11 cellular contexts compared by ENCODE assay signal in genomic region chr6:53282234-53282633, GRCh38.
A peak's percentile ranks its signal among the peaks of the same experiment; 100 is the strongest.
DNase-seq lines count a peak whose midpoint lies in the region; ATAC-seq and TF ChIP-seq lines count a peak whose summit lies in the region.
"Had no signal": no experiment of that assay in that cellular context is flagged by ENCODE, and none has a peak within 500 bp of the region (broad histone marks: within the 10 kb centered on the region; RNA-seq: fewer than 3 reads in every experiment).

No MANE protein-coding gene starts in this region.

- TF ChIP-seq CTCF in HFFc6 (IDR thresholded peaks at IDR 0.05) (no peak), activated B cell treated with CpG ODN at 0.5 μM for 24 hours (IDR thresholded peaks at IDR 0.05) (no peak), left lung (IDR thresholded peaks at IDR 0.05) (no peak)

- H3K9me3 Mint-ChIP-seq in HFFc6: no peaks in the 10 kb centered on the region
- no peaks in the 10 kb centered on the region for H3K9me3 Mint-ChIP-seq in activated B cell treated with CpG ODN at 0.5 μM for 24 hours
- H3K9me3 Mint-ChIP-seq: activated CD4-positive, alpha-beta T cell treated with anti-CD3 and anti-CD28 coated beads, Interleukin-2, amount 10 ng/mL, durations not matched to agents 24 days and 14 days had no signal

- H3K4me3 Mint-ChIP-seq in HFFc6: no peak overlapping the region
- no peak overlapping the region for H3K4me3 Mint-ChIP-seq in activated B cell treated with CpG ODN at 0.5 μM for 24 hours
- H3K4me3 Mint-ChIP-seq: activated CD4-positive, alpha-beta T cell treated with anti-CD3 and anti-CD28 coated beads, Interleukin-2, amount 10 ng/mL, durations not matched to agents 24 days and 14 days had no signal

- peaks cover 6 to 22% of the 10 kb centered on the region in 2 donors for H3K4me1 ChIP-seq in left lung

- H3K27ac Mint-ChIP-seq in HFFc6 (peak overlapping the region; percentile 72), activated B cell treated with CpG ODN at 0.5 μM for 24 hours (peak overlapping the region; percentile 80)
- H3K27ac Mint-ChIP-seq: activated CD4-positive, alpha-beta T cell treated with anti-CD3 and anti-CD28 coated beads, Interleukin-2, amount 10 ng/mL, durations not matched to agents 24 days and 14 days had no signal

- CTCF ChIA-PET in activated B cell treated with CpG ODN at 0.5 μM for 24 hours (lab: Charles Lee): interaction anchor here (1.1 to 1.5 kb wide), 2 partner anchors 13 to 110 kb away, joined by 3 to 4 read pairs; no protein-coding TSS in a partner anchor

- POLR2A ChIA-PET in activated B cell treated with CpG ODN at 0.5 μM for 24 hours (lab: Charles Lee): interaction anchor here (0.7 to 1.8 kb wide), 3 partner anchors 9 to 129 kb away, joined by 3 to 6 read pairs (median 3); no protein-coding TSS in a partner anchor

- intact Hi-C loops in activated B cell treated with CpG ODN at 0.5 μM for 24 hours (cut with micrococcal nuclease): no loop called here
- intact Hi-C loops in left lung (cut with DNase I): no loop called here

- peaks cover 0 to 23% of the 10 kb centered on the region in 2 donors for H3K36me3 ChIP-seq in left lung

- no peaks in the 10 kb centered on the region; the same call in 1 of the 2 replicates for H3K27me3 Mint-ChIP-seq in HFFc6 (ENCODE audit: insufficient read depth)
- H3K27me3 Mint-ChIP-seq in activated B cell treated with CpG ODN at 0.5 μM for 24 hours: no peaks in the 10 kb centered on the region
- H3K27me3 Mint-ChIP-seq: activated CD4-positive, alpha-beta T cell treated with anti-CD3 and anti-CD28 coated beads, Interleukin-2, amount 10 ng/mL, durations not matched to agents 24 days and 14 days had no signal

- no peaks in the 10 kb centered on the region for H3K27me3 ChIP-seq in left lung

- H3K9me3 ChIP-seq in left lung: no peaks in the 10 kb centered on the region

- H3K4me1 Mint-ChIP-seq in HFFc6 (ENCODE audit: low read depth): peaks cover 29% of the 10 kb centered on the region
- H3K4me1 Mint-ChIP-seq in activated B cell treated with CpG ODN at 0.5 μM for 24 hours: peaks cover 86% of the 10 kb centered on the region

- no peak for DNase-seq in HFFc6
- DNase-seq in activated B cell treated with CpG ODN at 0.5 μM for 24 hours: no peak
- no peak for DNase-seq in left lung
- no peak for DNase-seq in activated CD8-positive, alpha-beta memory T cell treated with anti-CD3 and anti-CD28 coated beads, Interleukin-2, amount 50 U/mL, for 48 hours
- no peak for DNase-seq in kidney tubule cell (ENCODE audit: low spot score)
- DNase-seq: activated CD4-positive, alpha-beta T cell treated with anti-CD3 and anti-CD28 coated beads, Interleukin-2, amount 10 ng/mL, durations not matched to agents 24 days and 14 days; activated naive CD4-positive, alpha-beta T cell; DMS79; NCI-H82 had no signal

- H3K4me3 ChIP-seq in left lung: no peak overlapping the region

- H3K27ac ChIP-seq in left lung: peak overlapping the region; percentile 38 to 71
- H3K27ac ChIP-seq in temporal lobe (ENCODE audit: low read depth, low read length): peak overlapping the region; percentile 63

- H3K36me3 Mint-ChIP-seq in HFFc6 (ENCODE audit: low read depth) (peaks cover 31% of the 10 kb centered on the region), activated B cell treated with CpG ODN at 0.5 μM for 24 hours (ENCODE audit: low read depth) (peaks cover 64% of the 10 kb centered on the region)

- ATAC-seq in activated B cell treated with CpG ODN at 0.5 μM for 24 hours (ENCODE audit: low read depth) (no peak), left lung (peak; percentile 41), GM18858 (IDR thresholded peaks at IDR 0.05; ENCODE audit: unreplicated experiment) (no peak)
